ENCODE assay signal across 8 cellular contexts in genomic region chr6:25889877-25890853, GRCh38. TPM values are rescaled to one million over a fixed set of nuclear protein-coding genes. Genes with fewer than 3 reads are reported as not detected.
DNase-seq lines count a peak whose midpoint lies in the region; ATAC-seq and TF ChIP-seq lines count a peak whose summit lies in the region.

No MANE protein-coding gene starts in this region.

- H3K4me3 Mint-ChIP-seq in endothelial cell (ENCODE audit: unreplicated experiment): no peak overlapping the region

- no peaks in the 10 kb centered on the region for H3K9me3 Mint-ChIP-seq in endothelial cell (ENCODE audit: unreplicated experiment)

- DNase-seq in DMS 273 (lab: John Stamatoyannopoulos, UW; ENCODE audit: unreplicated experiment) (peak; percentile 77), HuH-7 (ENCODE audit: low spot score) (peak; percentile 18), endothelial cell (ENCODE audit: low spot score) (peak; percentile 58), middle frontal gyrus (ENCODE audit: extremely low spot score, low spot score) (peak; percentile 27), T1000 (lab: John Stamatoyannopoulos, UW) (no peak), SKM-1 (lab: John Stamatoyannopoulos, UW; ENCODE audit: unreplicated experiment) (no peak)

- no peaks in the 10 kb centered on the region for H4K20me1 ChIP-seq in OCI-LY3 (ENCODE audit: insufficient read depth, low read length)

- no peaks in the 10 kb centered on the region for H3K27me3 ChIP-seq in OCI-LY3 (ENCODE audit: low read depth, low read length)

- no peaks in the 10 kb centered on the region for H3K36me3 Mint-ChIP-seq in endothelial cell (ENCODE audit: low read depth, unreplicated experiment)

- no peak overlapping the region for H3K4me3 ChIP-seq in OCI-LY3 (ENCODE audit: low read length)

- H3K9ac ChIP-seq in OCI-LY3 (ENCODE audit: low read length): no peak overlapping the region

- H3K27me3 Mint-ChIP-seq in endothelial cell (ENCODE audit: unreplicated experiment): no peaks in the 10 kb centered on the region

- no peak overlapping the region for H3K27ac ChIP-seq in OCI-LY3 (ENCODE audit: low read length)

- no peaks in the 10 kb centered on the region for H3K4me1 ChIP-seq in OCI-LY3 (ENCODE audit: low read length)

- no peaks in the 10 kb centered on the region for H3K9me3 ChIP-seq in OCI-LY3 (ENCODE audit: insufficient read depth, low read length)

- H3K36me3 ChIP-seq in OCI-LY3 (replicated peaks; ENCODE audit: low read depth, low read length): no peaks in the 10 kb centered on the region

- H3K27ac Mint-ChIP-seq in endothelial cell (ENCODE audit: unreplicated experiment): no peak overlapping the region

- H2AFZ ChIP-seq in OCI-LY3 (ENCODE audit: low read depth, low read length): no peak overlapping the region

- no peak overlapping the region for H3K4me2 ChIP-seq in OCI-LY3 (ENCODE audit: low read length)

- H3K79me2 ChIP-seq in OCI-LY3 (ENCODE audit: low read length): no peaks in the 10 kb centered on the region

- TF ChIP-seq CTCF in OCI-LY3 (IDR thresholded peaks at IDR 0.05; ENCODE audit: low read depth, low read length) (peak; percentile 25; the same call in 1 of the 2 replicates), endothelial cell (IDR thresholded peaks at IDR 0.05; ENCODE audit: unreplicated experiment) (peak; percentile 44)

- peaks cover 2% of the 10 kb centered on the region for H3K4me1 Mint-ChIP-seq in endothelial cell (ENCODE audit: unreplicated experiment)

- ATAC-seq in HG03139 (IDR thresholded peaks at IDR 0.05; ENCODE audit: unreplicated experiment): no peak

RNA-seq across cellular contexts. Expression of gene SLC17A3, which starts 16.1 kb away (rescaled TPM):
- total RNA-seq in endothelial cell (ENCODE audit: unreplicated experiment): 0.23 TPM

RNA-seq across cellular contexts. Expression of gene SLC17A2, which starts 40.3 kb away (rescaled TPM):
- not detected for total RNA-seq in endothelial cell (ENCODE audit: unreplicated experiment)

RNA-seq across cellular contexts. Expression of gene SLC17A1, which starts 58.3 kb away (rescaled TPM):
- not detected for total RNA-seq in endothelial cell (ENCODE audit: unreplicated experiment)

Comparison
In these comparisons a context has a peak if more than half of its experiments do, and no peak if none do; other contexts are left out.
1. DNase-seq: peak in DMS 273 (single experiment), HuH-7 (single experiment), endothelial cell (single experiment) and middle frontal gyrus (single experiment); none in T1000 (single experiment) and SKM-1 (single experiment).